ENCODE assay signal across 1 cellular context in genomic region chr4:6658204-6658585, GRCh38.
TF ChIP-seq lines count a peak whose summit lies in the region.

No MANE protein-coding gene starts in this region.

TF ChIP-seq in GM12878, 131 proteins besides CTCF, POLR2A, EP300 and RAD21:
- TF ChIP-seq RAD51 (IDR thresholded peaks at IDR 0.05) (no peak), GABPA (IDR thresholded peaks at IDR 0.05; ENCODE audit: low read depth) (no peak), TCF3 (IDR thresholded peaks at IDR 0.05; ENCODE audit: borderline replicate concordance, insufficient read depth, low read depth, low read length) (no peak), EZH2 (IDR thresholded peaks at IDR 0.05; ENCODE audit: borderline replicate concordance, control insufficient read depth, low read depth, low read length) (no peak), MYB (IDR thresholded peaks at IDR 0.05; ENCODE audit: borderline replicate concordance, low read depth, low read length) (no peak), PML (IDR thresholded peaks at IDR 0.05; ENCODE audit: low read length) (no peak), CEBPB (IDR thresholded peaks at IDR 0.05; ENCODE audit: borderline replicate concordance in 1 of 2, low read depth in 2 of 2, low read length in 2 of 2) (no peak), ZNF24 (IDR thresholded peaks at IDR 0.05) (no peak), RFX5 (IDR thresholded peaks at IDR 0.05; ENCODE audit: low read depth, low read length) (no peak)
- TF ChIP-seq, protein P1, sequence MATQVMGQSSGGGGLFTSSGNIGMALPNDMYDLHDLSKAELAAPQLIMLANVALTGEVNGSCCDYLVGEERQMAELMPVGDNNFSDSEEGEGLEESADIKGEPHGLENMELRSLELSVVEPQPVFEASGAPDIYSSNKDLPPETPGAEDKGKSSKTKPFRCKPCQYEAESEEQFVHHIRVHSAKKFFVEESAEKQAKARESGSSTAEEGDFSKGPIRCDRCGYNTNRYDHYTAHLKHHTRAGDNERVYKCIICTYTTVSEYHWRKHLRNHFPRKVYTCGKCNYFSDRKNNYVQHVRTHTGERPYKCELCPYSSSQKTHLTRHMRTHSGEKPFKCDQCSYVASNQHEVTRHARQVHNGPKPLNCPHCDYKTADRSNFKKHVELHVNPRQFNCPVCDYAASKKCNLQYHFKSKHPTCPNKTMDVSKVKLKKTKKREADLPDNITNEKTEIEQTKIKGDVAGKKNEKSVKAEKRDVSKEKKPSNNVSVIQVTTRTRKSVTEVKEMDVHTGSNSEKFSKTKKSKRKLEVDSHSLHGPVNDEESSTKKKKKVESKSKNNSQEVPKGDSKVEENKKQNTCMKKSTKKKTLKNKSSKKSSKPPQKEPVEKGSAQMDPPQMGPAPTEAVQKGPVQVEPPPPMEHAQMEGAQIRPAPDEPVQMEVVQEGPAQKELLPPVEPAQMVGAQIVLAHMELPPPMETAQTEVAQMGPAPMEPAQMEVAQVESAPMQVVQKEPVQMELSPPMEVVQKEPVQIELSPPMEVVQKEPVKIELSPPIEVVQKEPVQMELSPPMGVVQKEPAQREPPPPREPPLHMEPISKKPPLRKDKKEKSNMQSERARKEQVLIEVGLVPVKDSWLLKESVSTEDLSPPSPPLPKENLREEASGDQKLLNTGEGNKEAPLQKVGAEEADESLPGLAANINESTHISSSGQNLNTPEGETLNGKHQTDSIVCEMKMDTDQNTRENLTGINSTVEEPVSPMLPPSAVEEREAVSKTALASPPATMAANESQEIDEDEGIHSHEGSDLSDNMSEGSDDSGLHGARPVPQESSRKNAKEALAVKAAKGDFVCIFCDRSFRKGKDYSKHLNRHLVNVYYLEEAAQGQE (IDR thresholded peaks at IDR 0.05; ENCODE audit: low read depth, low read length) = no peak
